ENCODE assay signal across 10 cellular contexts in genomic region chr10:51956822-51957221, GRCh38.
"Had no signal": no experiment of that assay in that cellular context is flagged by ENCODE, and none has a peak within 500 bp of the region (broad histone marks: within the 10 kb centered on the region; RNA-seq: fewer than 3 reads in every experiment).

No MANE protein-coding gene starts in this region.

- H3K27me3 Mint-ChIP-seq: IgD-negative memory B cell had no signal

- ATAC-seq: GM23338, HepG2 had no signal

- H3K27ac ChIP-seq: HL-60 had no signal

- FAIRE-seq: H1, H54, HepG2 had no signal

- DNase-seq: H9, HCEC 1CT, HFFc6, KG1 had no signal

- H3K27ac Mint-ChIP-seq: HFFc6 had no signal

- H2AFZ ChIP-seq: GM23338 had no signal

- H3K4me1 Mint-ChIP-seq: IgD-negative memory B cell had no signal

- H3K36me3 Mint-ChIP-seq: IgD-negative memory B cell had no signal

- H3K4me3 ChIP-seq: GM23338 had no signal

- H3K9me3 Mint-ChIP-seq: GM23338, H9, HFFc6, IgD-negative memory B cell had no signal

- H3K4me3 Mint-ChIP-seq: GM23338, H9, HFFc6, IgD-negative memory B cell had no signal

- H3K4me2 ChIP-seq: GM23338 had no signal
